ENCODE assay signal across 8 cellular contexts in the genomic region with DNA sequence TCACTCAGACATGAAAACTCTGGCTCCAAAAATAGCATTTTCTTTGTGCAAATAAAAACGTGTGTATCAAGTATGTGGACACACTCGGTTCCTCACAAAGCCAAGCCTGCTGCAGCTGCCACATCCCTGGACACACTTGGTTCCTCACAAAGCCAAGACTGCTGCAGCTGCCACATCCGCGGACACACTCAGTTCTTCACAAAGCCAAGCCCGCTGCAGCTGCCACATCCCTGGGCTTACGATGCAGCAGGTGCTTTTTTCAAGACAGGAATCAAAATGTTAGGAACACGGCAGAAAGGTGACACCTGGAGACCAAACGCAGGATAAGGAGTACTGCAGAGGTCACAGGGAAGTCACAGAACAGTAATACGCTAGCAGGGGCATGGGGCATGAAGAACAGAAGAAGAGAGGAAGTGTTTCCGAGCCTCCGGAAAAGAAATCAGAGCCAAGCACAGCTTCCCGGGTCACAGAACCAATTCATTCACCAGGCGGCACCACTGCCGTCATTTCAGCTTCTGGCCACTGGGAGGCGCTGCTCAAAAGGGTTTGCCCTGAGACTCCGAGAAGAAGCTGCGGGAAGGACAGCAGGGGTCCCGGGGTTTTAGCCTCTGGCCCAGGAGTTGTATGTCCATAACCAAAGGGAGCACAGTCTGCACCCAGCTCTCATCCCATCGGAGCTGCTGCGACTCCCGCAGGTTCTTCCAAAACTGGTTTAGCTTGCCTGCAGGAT. TPM values are rescaled to one million over a fixed set of nuclear protein-coding genes. Genes with fewer than 3 reads are reported as not detected.
DNase-seq lines count a peak whose midpoint lies in the region; ATAC-seq and TF ChIP-seq lines count a peak whose summit lies in the region.
"Not testable (repeated sequence)": the region's sequence is repeated elsewhere in the genome, so short reads cannot be mapped to it uniquely, and the experiment has no call there.

No MANE protein-coding gene starts in this region.

- not testable (repeated sequence) for TF ChIP-seq POLR2A in NB4 (IDR thresholded peaks at IDR 0.05; ENCODE audit: extremely low read depth, insufficient read length)

- CTCF ChIA-PET in RWPE1 (lab: Yijun Ruan, JAX), result interaction anchor here (0.6 to 0.8 kb wide), 2 partner anchors 283 to 295 kb away, joined by 3 to 5 read pairs; no protein-coding TSS in a partner anchor

- not testable (repeated sequence) for H3K27me3 ChIP-seq in DND-41 (ENCODE audit: insufficient read depth, low read length, poor library complexity); colonic mucosa; kidney epithelial cell (ENCODE audit: control insufficient read depth, insufficient read depth, low read length)

- not testable (repeated sequence) for H4K20me1 ChIP-seq in DND-41 (ENCODE audit: insufficient read depth, low read length)

- H2AFZ ChIP-seq in DND-41 (ENCODE audit: low read depth, low read length), result not testable (repeated sequence)

- TF ChIP-seq CTCF in DND-41 (IDR thresholded peaks at IDR 0.05; ENCODE audit: borderline replicate concordance, extremely low read depth, low read length, poor library complexity, severe bottlenecking) (peak; percentile 59), NB4 (IDR thresholded peaks at IDR 0.05; ENCODE audit: low read depth, low read length) (peak; percentile 46), RWPE1 (conservative IDR thresholded peaks at IDR 0.05; ENCODE audit: low read depth) (peak; percentile 71), colonic mucosa (IDR thresholded peaks at IDR 0.05) (peak; percentile 73), kidney epithelial cell (IDR thresholded peaks at IDR 0.05; ENCODE audit: insufficient read depth, low read length, poor library complexity, severe bottlenecking) (peak; percentile 55)

- not testable (repeated sequence) for H3K4me1 ChIP-seq in DND-41 (ENCODE audit: insufficient read depth, low read length); colonic mucosa

- H3K79me2 ChIP-seq in DND-41 (ENCODE audit: insufficient read depth, low read length), result not testable (repeated sequence)

- POLR2A ChIA-PET in RWPE1 (lab: Yijun Ruan, JAX; ENCODE audit: low non-redundant PET), result not testable (repeated sequence)

- intact Hi-C loops in colonic mucosa (cut with DNase I); sciatic nerve (cut with DNase I): not testable (repeated sequence)

- H3K9ac ChIP-seq in DND-41 (ENCODE audit: low read depth, low read length); colonic mucosa (ENCODE audit: low read depth in 2 of 2, low read length in 2 of 2): not testable (repeated sequence)

- H3K9me3 ChIP-seq in DND-41 (ENCODE audit: insufficient read depth, low read length, severe bottlenecking); colonic mucosa: not testable (repeated sequence)

- ATAC-seq in DND-41 (ENCODE audit: insufficient read depth, low read depth); sciatic nerve: not testable (repeated sequence)

- not testable (repeated sequence) for H3K27ac ChIP-seq in DND-41 (ENCODE audit: low read length); RWPE1; colonic mucosa

- H3K4me2 ChIP-seq in DND-41 (ENCODE audit: insufficient read depth, low read length), result not testable (repeated sequence)

- peak; percentile 58 for DNase-seq in DND-41
- DNase-seq in NB4 (ENCODE audit: low read depth), result peak; percentile 40
- DNase-seq in RWPE1 (ENCODE audit: low spot score); kidney epithelial cell (ENCODE audit: low read depth): not testable (repeated sequence)
- peak; percentile 42 for DNase-seq in activated T-cell treated with anti-CD3 and anti-CD28 coated beads for 24 hours (ENCODE audit: low read depth)
- DNase-seq in colonic mucosa, result peak; percentile 79
- peak; percentile 70 for DNase-seq in sciatic nerve (ENCODE audit: low spot score)
- DNase-seq in superior temporal gyrus (ENCODE audit: extremely low spot score), result peak; percentile 72

- not testable (repeated sequence) for H3K36me3 ChIP-seq in DND-41 (ENCODE audit: insufficient read depth, low read length); colonic mucosa; kidney epithelial cell (ENCODE audit: control insufficient read depth, insufficient read depth, low read length)

- H3K4me3 ChIP-seq in DND-41 (ENCODE audit: low read depth in 1 of 2, low read length in 2 of 2); NB4 (ENCODE audit: low read depth, low read length); colonic mucosa; kidney epithelial cell (ENCODE audit: low read depth, low read length): not testable (repeated sequence)

RNA-seq across cellular contexts. Expression of a gene that starts 40.0 kb away (rescaled TPM):
- not detected for total RNA-seq in colonic mucosa
- total RNA-seq in kidney epithelial cell, result not detected in 2 replicates
- 5.4 TPM for total RNA-seq in sciatic nerve
